ENCODE assay signal across 18 cellular contexts in genomic region chr17:32552280-32552679, GRCh38.
"Had no signal": no experiment of that assay in that cellular context is flagged by ENCODE, and none has a peak within 500 bp of the region (broad histone marks: within the 10 kb centered on the region; RNA-seq: fewer than 3 reads in every experiment).

No MANE protein-coding gene starts in this region.

- ATAC-seq: activated CD4-positive, alpha-beta T cell treated with anti-CD3 and anti-CD28 coated beads for 36 hours; left cardiac atrium; sciatic nerve; stimulated activated naive B cell treated with anti-CD40 and anti-IgM and Interleukin-4, amounts not matched to agents 10 μg/mL and 1 μg/mL and 100 μg/mL, for 72 hours; WTC11 had no signal

- DNase-seq: activated CD4-positive, alpha-beta T cell treated with anti-CD3 and anti-CD28 coated beads for 36 hours; activated CD8-positive, alpha-beta memory T cell treated with anti-CD3 and anti-CD28 coated beads for 24 hours; activated CD8-positive, alpha-beta memory T cell treated with anti-CD3 and anti-CD28 coated beads, Interleukin-2, amount 50 U/mL, for 48 hours; activated naive CD8-positive, alpha-beta T cell treated with anti-CD3 and anti-CD28 coated beads for 36 hours; activated T-cell treated with anti-CD3 and anti-CD28 coated beads, Interleukin-2, amount 50 U/mL, for 48 hours; anterior cingulate cortex; brain microvascular endothelial cell; cortex of kidney; effector CD4-positive, alpha-beta T cell; left cardiac atrium; stimulated activated CD4-positive, alpha-beta T cell treated with anti-CD3 and anti-CD28 coated beads, Interleukin-4, amount 100 ng/mL, for 24 hours; stimulated activated naive B cell treated with anti-CD40 and anti-IgM and Interleukin-4, amounts not matched to agents 10 μg/mL and 1 μg/mL and 100 μg/mL, for 72 hours; upper lobe of left lung had no signal

- H3K4me3 Mint-ChIP-seq: activated CD4-positive, alpha-beta T cell treated with anti-CD3 and anti-CD28 coated beads for 36 hours; activated naive CD8-positive, alpha-beta T cell treated with anti-CD3 and anti-CD28 coated beads for 36 hours; nephron; stimulated activated naive B cell treated with anti-CD40 and anti-IgM and Interleukin-4, amounts not matched to agents 10 μg/mL and 1 μg/mL and 100 μg/mL, for 72 hours; WTC11 had no signal

- H3K36me3 Mint-ChIP-seq: stimulated activated naive B cell treated with anti-CD40 and anti-IgM and Interleukin-4, amounts not matched to agents 10 μg/mL and 1 μg/mL and 100 μg/mL, for 72 hours; WTC11 had no signal

- H3K36me3 ChIP-seq: brain microvascular endothelial cell, SJSA1, thoracic aorta, upper lobe of left lung had no signal

- H3K9me3 Mint-ChIP-seq: nephron, WTC11 had no signal

- H3K9me3 ChIP-seq: SJSA1, thoracic aorta, upper lobe of left lung had no signal

- H3K27me3 Mint-ChIP-seq: activated CD4-positive, alpha-beta T cell treated with anti-CD3 and anti-CD28 coated beads for 36 hours; activated naive CD8-positive, alpha-beta T cell treated with anti-CD3 and anti-CD28 coated beads for 36 hours; stimulated activated naive B cell treated with anti-CD40 and anti-IgM and Interleukin-4, amounts not matched to agents 10 μg/mL and 1 μg/mL and 100 μg/mL, for 72 hours had no signal

- H3K27ac ChIP-seq: brain microvascular endothelial cell, SJSA1, thoracic aorta, upper lobe of left lung had no signal

- H3K27ac Mint-ChIP-seq: nephron, WTC11 had no signal

- H3K4me1 ChIP-seq: upper lobe of left lung had no signal

- H3K4me3 ChIP-seq: SJSA1, thoracic aorta, upper lobe of left lung had no signal
